ENCODE assay signal across 8 cellular contexts in genomic region chr12:69738351-69739286, GRCh38. TPM values are rescaled to one million over a fixed set of nuclear protein-coding genes. Genes with fewer than 3 reads are reported as not detected.
A peak's percentile ranks its signal among the peaks of the same experiment; 100 is the strongest.
DNase-seq lines count a peak whose midpoint lies in the region; ATAC-seq and TF ChIP-seq lines count a peak whose summit lies in the region.

Gene RAB3IP, plus strand, starts transcription at chr12:69738860. Its CDS starts 16,549 bp downstream, at chr12:69755409.

- ATAC-seq in GM21619 (IDR thresholded peaks at IDR 0.05; ENCODE audit: unreplicated experiment) = peak; percentile 81
- ATAC-seq in natural killer cell = peak; percentile 91 to 97 (median 91)
- ATAC-seq in stimulated activated naive CD8-positive, alpha-beta T cell treated with anti-CD3 and anti-CD28 coated beads, Interleukin-15, Interleukin-2, amounts not matched to agents 100 U/mL and 50 U/mL, for 24 hours = peak; percentile 94

- peak within 1 kb of the TSS; percentile 94 for H3K4me3 Mint-ChIP-seq in natural killer cell

- H3K36me3 Mint-ChIP-seq in natural killer cell = no peaks in the 10 kb centered on the region

- TF ChIP-seq POLR2A in Peyer's patch (IDR thresholded peaks at IDR 0.05) = peak; percentile 62 to 63

- H4K20me1 ChIP-seq in fibroblast of lung (ENCODE audit: control insufficient read depth, extremely low read depth, insufficient read depth, low read length) = no peaks in the 10 kb centered on the region

- peak within 1 kb of the TSS; percentile 39 for H3K9ac ChIP-seq in fibroblast of lung (ENCODE audit: insufficient read depth, low read length)

- H3K4me3 ChIP-seq in Peyer's patch (peak within 1 kb of the TSS; percentile 86 to 95 (median 90)), fibroblast of lung (replicated peaks in 1 of 4; ENCODE audit: control extremely low read depth in 1 of 4, insufficient read depth in 1 of 4, low read depth in 3 of 4, low read length in 4 of 4) (peak within 1 kb of the TSS; percentile 45 to 66 (median 62))

- no peak for TF ChIP-seq RAD21 in Ishikawa (IDR thresholded peaks at IDR 0.05; ENCODE audit: low read depth)

- intact Hi-C loops in natural killer cell (cut with micrococcal nuclease) = no loop called here

- H3K9me3 ChIP-seq in Peyer's patch = no peaks in the 10 kb centered on the region
- H3K9me3 ChIP-seq in fibroblast of lung (ENCODE audit: control insufficient read depth, insufficient read depth, low read depth, low read length) = no peaks in the 10 kb centered on the region

- DNase-seq in DMS79 treated with DMSO at 0.1 percent for 48 hours (lab: John Stamatoyannopoulos, UW) (peak; percentile 62), Peyer's patch (peak; percentile 86 to 97 (median 96)), activated T-helper 1 cell treated with Interleukin-2 at 50 U/mL for 16 hours (ENCODE audit: low read depth) (peak; percentile 92), fibroblast of lung (ENCODE audit: low read depth in 2 of 2) (peak; percentile 69 to 71), natural killer cell (peak; percentile 77)
- peak; percentile 96 for DNase-seq in stimulated activated naive CD8-positive, alpha-beta T cell treated with anti-CD3 and anti-CD28 coated beads, Interleukin-15, Interleukin-2, amounts not matched to agents 100 U/mL and 50 U/mL, for 24 hours

- H3K27ac ChIP-seq in Peyer's patch (peak within 1 kb of the TSS; percentile 89 to 97 (median 92)), fibroblast of lung (ENCODE audit: insufficient read depth, low read length) (no peak within 1 kb of the TSS)

- TF ChIP-seq CTCF in Peyer's patch (IDR thresholded peaks at IDR 0.05) = peak in 5 of 6 experiments; percentile 44 to 83 (median 69)
- peak; percentile 21 to 33 for TF ChIP-seq CTCF in fibroblast of lung (conservative IDR thresholded peaks at IDR 0.05 in 1 of 2, IDR thresholded peaks at IDR 0.05 in 1 of 2; ENCODE audit: low read depth in 1 of 2, low read length in 2 of 2)
- TF ChIP-seq CTCF in natural killer cell (IDR thresholded peaks at IDR 0.05) = peak; percentile 73

- peaks cover 8% of the 10 kb centered on the region in 2 donors for H3K4me1 Mint-ChIP-seq in natural killer cell

- H3K79me2 ChIP-seq in fibroblast of lung (ENCODE audit: control insufficient read depth, insufficient read depth, low read length) = no peaks in the 10 kb centered on the region

- TF ChIP-seq EP300 in Ishikawa (IDR thresholded peaks at IDR 0.05; ENCODE audit: borderline replicate concordance) = 0 out of 2 replicates have a peak, but pooled peaks have one; percentile 20

- H3K27me3 Mint-ChIP-seq in natural killer cell (ENCODE audit: low read depth in 2 of 2) = peaks cover 8 to 35% of the 10 kb centered on the region in 2 donors

- peak within 1 kb of the TSS; percentile 76 for H3K4me2 ChIP-seq in fibroblast of lung (ENCODE audit: extremely low read depth, insufficient read depth, low read length)

- H3K4me1 ChIP-seq in Peyer's patch (peaks cover 0 to 6% (median 0%) of the 10 kb centered on the region in 4 donors), fibroblast of lung (ENCODE audit: control insufficient read depth, extremely low read depth, insufficient read depth, low read length) (no peaks in the 10 kb centered on the region)

- peak within 1 kb of the TSS; percentile 81 to 84 for H3K27ac Mint-ChIP-seq in natural killer cell

- H3K9me3 Mint-ChIP-seq in natural killer cell = no peaks in the 10 kb centered on the region

- H3K27me3 ChIP-seq in Peyer's patch (no peaks in the 10 kb centered on the region), fibroblast of lung (ENCODE audit: control insufficient read depth, insufficient read depth, low read length) (no peaks in the 10 kb centered on the region)

- H3K36me3 ChIP-seq in Peyer's patch = no peaks in the 10 kb centered on the region
- H3K36me3 ChIP-seq in fibroblast of lung (ENCODE audit: control insufficient read depth, insufficient read depth, low read length) = no peaks in the 10 kb centered on the region

- peak within 1 kb of the TSS; percentile 57 for H2AFZ ChIP-seq in fibroblast of lung (ENCODE audit: low read length)

TF ChIP-seq in Ishikawa, 13 proteins besides CTCF, POLR2A, EP300 and RAD21:
- TF ChIP-seq CREB1 (IDR thresholded peaks at IDR 0.05; ENCODE audit: low read depth) (no peak), NFIC (IDR thresholded peaks at IDR 0.05) (no peak), REST (IDR thresholded peaks at IDR 0.05; ENCODE audit: low read depth) (no peak), MAX (IDR thresholded peaks at IDR 0.05) (peak; percentile 32), ZBTB7A (IDR thresholded peaks at IDR 0.05; ENCODE audit: low read depth) (peak; percentile 46; the same call in 1 of the 2 replicates), EGR1 (IDR thresholded peaks at IDR 0.05) (peak; percentile 63; the same call in 1 of the 2 replicates), TCF12 (IDR thresholded peaks at IDR 0.05; ENCODE audit: low read depth) (peak; percentile 15; the same call in 1 of the 2 replicates), FOXM1 (IDR thresholded peaks at IDR 0.05; ENCODE audit: borderline replicate concordance, low read depth) (no peak), YY1 (IDR thresholded peaks at IDR 0.05; ENCODE audit: low read depth) (0 out of 2 replicates have a peak, but pooled peaks have one; percentile 2), TAF1 (IDR thresholded peaks at IDR 0.05; ENCODE audit: low read depth) (peak; percentile 60), USF1 (IDR thresholded peaks at IDR 0.05) (no peak), CEBPB (IDR thresholded peaks at IDR 0.05) (no peak), TEAD4 (IDR thresholded peaks at IDR 0.05) (no peak)

RNA-seq across cellular contexts. Expression of gene RAB3IP, which starts in this region (rescaled TPM):
- 10 to 100 TPM; 58.2 to 83.3 (median 70.2) TPM for total RNA-seq in Peyer's patch
- total RNA-seq in fibroblast of lung = 4.6 and 6.3 TPM in 2 replicates
- polyA plus RNA-seq in fibroblast of lung = 1.8 and 2.0 TPM in 2 replicates
- polyA plus RNA-seq in fibroblast of lung (2012) = 2.3 TPM in 2 replicates
- 1.0 TPM in 1 of 2 replicates, not detected in the other for polyA minus RNA-seq in fibroblast of lung (ENCODE audit: low replicate concordance)
- total RNA-seq in natural killer cell = 1 to 10 TPM; 6.7 to 8.7 (median 8.5) TPM
